In genomic region chr5:116572375-116573278, GRCh38 we compare ENCODE assay signal across 8 cellular contexts. TPM values are rescaled to one million over a fixed set of nuclear protein-coding genes. Genes with fewer than 3 reads are reported as not detected.
DNase-seq lines count a peak whose midpoint lies in the region; ATAC-seq and TF ChIP-seq lines count a peak whose summit lies in the region.

No MANE protein-coding gene starts in this region.

- no peak overlapping the region for H3K27ac Mint-ChIP-seq in activated naive CD8-positive, alpha-beta T cell
- H3K27ac Mint-ChIP-seq in activated naive CD8-positive, alpha-beta T cell treated with anti-CD3 and anti-CD28 coated beads for 36 hours = no peak overlapping the region
- H3K27ac Mint-ChIP-seq in brain = peak overlapping the region; percentile 94 to 99 (median 98)

- TF ChIP-seq CTCF in brain (conservative IDR thresholded peaks at IDR 0.05) = peak in 1 of 2 experiments; percentile 0

- peak overlapping the region; percentile 23 for H3K4me3 Mint-ChIP-seq in activated naive CD8-positive, alpha-beta T cell
- H3K4me3 Mint-ChIP-seq in activated naive CD8-positive, alpha-beta T cell treated with anti-CD3 and anti-CD28 coated beads for 36 hours = no peak overlapping the region
- peak overlapping the region; percentile 95 to 99 (median 98) for H3K4me3 Mint-ChIP-seq in brain

- H3K4me1 Mint-ChIP-seq in activated naive CD8-positive, alpha-beta T cell (ENCODE audit: low read depth) = peaks cover 22% of the 10 kb centered on the region
- H3K4me1 Mint-ChIP-seq in activated naive CD8-positive, alpha-beta T cell treated with anti-CD3 and anti-CD28 coated beads for 36 hours = peaks cover 26% of the 10 kb centered on the region
- peaks cover 48% of the 10 kb centered on the region for H3K4me1 Mint-ChIP-seq in brain

- peak overlapping the region in 17 of 21 experiments; percentile 8 to 85 (median 72) for H3K27ac ChIP-seq in skin epidermis

- no peaks in the 10 kb centered on the region for H3K36me3 Mint-ChIP-seq in activated naive CD8-positive, alpha-beta T cell
- H3K36me3 Mint-ChIP-seq in activated naive CD8-positive, alpha-beta T cell treated with anti-CD3 and anti-CD28 coated beads for 36 hours = no peaks in the 10 kb centered on the region
- peaks cover 16% of the 10 kb centered on the region for H3K36me3 Mint-ChIP-seq in brain

- H3K27me3 Mint-ChIP-seq in activated naive CD8-positive, alpha-beta T cell = peaks cover 39% of the 10 kb centered on the region
- peaks cover 84% of the 10 kb centered on the region for H3K27me3 Mint-ChIP-seq in activated naive CD8-positive, alpha-beta T cell treated with anti-CD3 and anti-CD28 coated beads for 36 hours
- H3K27me3 Mint-ChIP-seq in brain = peaks cover 19% of the 10 kb centered on the region

- ATAC-seq in HG02623 (IDR thresholded peaks at IDR 0.05; ENCODE audit: unreplicated experiment) (no peak), GM19351 (IDR thresholded peaks at IDR 0.05; ENCODE audit: unreplicated experiment) (no peak), HG02678 (IDR thresholded peaks at IDR 0.05; ENCODE audit: unreplicated experiment) (no peak)

- no peaks in the 10 kb centered on the region for H3K9me3 Mint-ChIP-seq in activated naive CD8-positive, alpha-beta T cell (ENCODE audit: low read depth)
- H3K9me3 Mint-ChIP-seq in activated naive CD8-positive, alpha-beta T cell treated with anti-CD3 and anti-CD28 coated beads for 36 hours = no peaks in the 10 kb centered on the region
- peaks cover 0 to 2% (median 0%) of the 10 kb centered on the region in 5 experiments for H3K9me3 Mint-ChIP-seq in brain

- DNase-seq in activated naive CD8-positive, alpha-beta T cell treated with anti-CD3 and anti-CD28 coated beads for 36 hours = no peak
- DNase-seq in islet precursor cell = peak; percentile 74

- peak overlapping the region; percentile 51 to 72 (median 64) for H3K4me3 ChIP-seq in skin epidermis

RNA-seq across cellular contexts. Expression of gene SEMA6A, which starts 2.0 kb away (rescaled TPM):
- not detected for total RNA-seq in activated naive CD8-positive, alpha-beta T cell treated with anti-CD3 and anti-CD28 coated beads for 36 hours
- polyA plus RNA-seq in brain (ENCODE audit: insufficient read depth, low read depth, low replicate concordance) = 34.2 TPM

Comparison
In these comparisons a context has a peak if more than half of its experiments do, and no peak if none do; other contexts are left out.
1. H3K27ac Mint-ChIP-seq: peak in brain (5 of 5); none in activated naive CD8-positive, alpha-beta T cell (single experiment) and activated naive CD8-positive, alpha-beta T cell treated with anti-CD3 and anti-CD28 coated beads for 36 hours (single experiment).